ENCODE assay signal across 8 cellular contexts in the genomic region with DNA sequence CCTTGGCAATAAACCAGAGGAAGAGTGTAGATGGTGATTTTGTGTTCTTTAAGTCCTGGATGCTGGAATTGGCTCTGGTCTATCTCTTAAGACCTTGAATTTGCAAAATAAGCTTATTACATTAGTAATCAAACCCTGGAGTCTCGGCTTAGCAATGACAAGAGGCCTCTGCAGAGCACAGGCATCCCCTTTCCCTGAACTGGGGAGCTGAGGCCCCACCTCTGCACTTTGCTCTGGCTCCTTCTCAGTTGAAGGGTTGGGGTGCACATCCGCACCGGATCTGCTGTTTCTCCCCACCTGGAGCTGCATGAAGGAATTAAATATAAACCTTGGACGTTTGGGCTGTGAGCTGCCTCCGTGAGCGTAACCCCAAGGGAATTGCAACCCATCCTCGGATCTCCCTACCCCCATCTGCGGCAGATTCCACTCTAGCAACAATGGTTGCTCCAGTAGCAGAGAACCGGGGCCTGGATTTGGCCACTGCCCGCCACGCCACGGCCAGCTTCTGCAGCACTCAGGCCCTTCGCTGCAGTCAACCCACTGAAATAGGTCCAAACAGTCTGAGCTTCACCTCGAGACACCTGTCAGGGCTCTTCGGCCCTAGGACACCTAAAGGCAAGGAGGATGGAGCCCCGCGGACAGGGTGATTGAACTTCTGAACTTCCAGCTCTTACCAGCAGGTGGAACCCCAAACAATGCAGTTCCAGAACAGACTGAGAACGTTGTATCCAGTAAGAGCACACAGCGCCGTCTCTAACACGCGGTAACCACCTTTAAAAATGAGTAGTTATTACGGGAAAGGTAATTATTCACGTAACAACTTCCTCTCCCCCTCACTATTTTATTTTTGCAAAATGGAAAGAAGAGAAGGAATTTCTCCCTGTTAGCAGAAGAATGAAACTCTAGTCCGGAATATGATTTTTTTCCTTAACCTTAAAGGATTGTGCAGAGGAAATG. TPM values are rescaled to one million over a fixed set of nuclear protein-coding genes. Genes with fewer than 3 reads are reported as not detected.
DNase-seq lines count a peak whose midpoint lies in the region; FAIRE-seq and TF ChIP-seq lines count a peak whose summit lies in the region.

No MANE protein-coding gene starts in this region.

- intact Hi-C loops in ovary (cut with DNase I) (loop anchor here (5.0 to 10.0 kb wide), 3 partner anchors 176 to 368 kb away; no protein-coding TSS in a partner anchor), tibial artery (cut with DNase I; ENCODE audit: low total_unique reads) (loop anchor here (5.0 kb wide), 1 partner anchor 116 kb away; no protein-coding TSS in a partner anchor)

- no peak for TF ChIP-seq EP300 in ovary (IDR thresholded peaks at IDR 0.05)

- no peak for FAIRE-seq in frontal cortex (lab: Jason Lieb, UNC)

- no peak overlapping the region for H3K27ac ChIP-seq in ovary
- H3K27ac ChIP-seq in tibial artery: no peak overlapping the region

- H3K4me3 ChIP-seq in ovary: no peak overlapping the region
- H3K4me3 ChIP-seq in tibial artery: no peak overlapping the region

- TF ChIP-seq CTCF in ovary (IDR thresholded peaks at IDR 0.05): peak; percentile 40 to 62 (median 61)
- peak; percentile 77 to 84 for TF ChIP-seq CTCF in tibial artery (IDR thresholded peaks at IDR 0.05)

- peak; percentile 71 for DNase-seq in EL
- DNase-seq in GOT3 (lab: John Stamatoyannopoulos, UW): peak; percentile 13
- DNase-seq in M059J (ENCODE audit: low read depth): peak; percentile 77
- DNase-seq in SHP77 (lab: John Stamatoyannopoulos, UW): peak; percentile 55 to 64
- peak; percentile 59 for DNase-seq in activated gamma-delta T cell treated with anti-CD3 and anti-CD28 coated beads, Interleukin-2, amount 50 U/mL, for 16 hours (ENCODE audit: low read depth)
- peak; percentile 49 to 67 for DNase-seq in frontal cortex (ENCODE audit: low spot score in 2 of 2)
- DNase-seq in ovary: peak; percentile 36 to 71 (median 58)
- DNase-seq in tibial artery: peak; percentile 71 to 72

- H3K4me1 ChIP-seq in ovary (ENCODE audit: insufficient read depth) (no peaks in the 10 kb centered on the region), tibial artery (peaks cover 0 to 7% (median 3%) of the 10 kb centered on the region in 4 donors)

- no peak for TF ChIP-seq POLR2A in ovary (IDR thresholded peaks at IDR 0.05)

- no peaks in the 10 kb centered on the region for H3K9me3 ChIP-seq in ovary
- no peaks in the 10 kb centered on the region for H3K9me3 ChIP-seq in tibial artery

- H3K36me3 ChIP-seq in ovary (no peaks in the 10 kb centered on the region), tibial artery (no peaks in the 10 kb centered on the region)

- H3K27me3 ChIP-seq in ovary: no peaks in the 10 kb centered on the region
- peaks cover 0 to 3% of the 10 kb centered on the region in 2 donors for H3K27me3 ChIP-seq in tibial artery

- WGBS in ovary, 3 donors: 9 to 15% (median 14%) methylated on average over 25 of the region's 25 CpGs

RNA-seq across cellular contexts. Expression of a gene that starts 54.8 kb away (rescaled TPM):
- 172 and 283 TPM in 2 replicates for total RNA-seq in M059J (2014; rRNA removed; shearing (Covaris generic))
- total RNA-seq in frontal cortex: 297 TPM
- 100 to 1,000 TPM; 107 to 196 (median 160) TPM for total RNA-seq in ovary
- 100 to 1,000 TPM in 1 of 2 donors, 10 to 100 TPM in 1; 74.2 to 214 TPM for polyA plus RNA-seq in ovary

Comparison
In these comparisons a context has a peak if more than half of its experiments do, and no peak if none do; other contexts are left out.
1. DNase-seq: peak in every context shown above with its lines; median percentile 77 in M059J; 72 in tibial artery; 71 in EL; 60 in SHP77; 59 in activated gamma-delta T cell treated with anti-CD3 and anti-CD28 coated beads, Interleukin-2, amount 50 U/mL, for 16 hours; 58 in frontal cortex; 58 in ovary; 13 in GOT3.